In genomic region chr4:76430519-76431388, GRCh38 we compare ENCODE assay signal across 9 cellular contexts. TPM values are rescaled to one million over a fixed set of nuclear protein-coding genes. Genes with fewer than 3 reads are reported as not detected.
A peak's percentile ranks its signal among the peaks of the same experiment; 100 is the strongest.
DNase-seq lines count a peak whose midpoint lies in the region; ATAC-seq and TF ChIP-seq lines count a peak whose summit lies in the region.
"Had no signal": no experiment of that assay in that cellular context is flagged by ENCODE, and none has a peak within 500 bp of the region (broad histone marks: within the 10 kb centered on the region; RNA-seq: fewer than 3 reads in every experiment).

No MANE protein-coding gene starts in this region.

- POLR2A ChIA-PET in CD4-positive, alpha-beta memory T cell (lab: Charles Lee; ENCODE audit: partially characterized antibody) = no interaction called here

- no peak overlapping the region for H3K27ac Mint-ChIP-seq in CD4-positive, alpha-beta memory T cell

- no peak for TF ChIP-seq EP300 in suprapubic skin (IDR thresholded peaks at IDR 0.05)

- no peak for TF ChIP-seq POLR2A in suprapubic skin (IDR thresholded peaks at IDR 0.05)

- DNase-seq in CD4-positive, alpha-beta memory T cell = peak in 4 of 5 donors; percentile 15 to 28 (median 18)
- DNase-seq in HCEC 1CT = peak; percentile 36
- DNase-seq in NCI-H82 (lab: John Stamatoyannopoulos, UW) = peak; percentile 58
- DNase-seq in choroid plexus epithelial cell (ENCODE audit: low read depth) = peak; percentile 73
- peak; percentile 54 for DNase-seq in midbrain (lab: John Stamatoyannopoulos, UW)
- DNase-seq in NCI-H226 = no peak
- no peak for DNase-seq in suprapubic skin (ENCODE audit: low spot score in 2 of 2)

- peaks cover 7 to 8% of the 10 kb centered on the region in 2 donors for H3K27me3 Mint-ChIP-seq in CD4-positive, alpha-beta memory T cell

- H3K27ac ChIP-seq in CD4-positive, alpha-beta memory T cell (ENCODE audit: low read depth, low read length) = no peak overlapping the region
- H3K27ac ChIP-seq in suprapubic skin = no peak overlapping the region

- H3K36me3 ChIP-seq in CD4-positive, alpha-beta memory T cell (ENCODE audit: insufficient read depth, low read length) = no peaks in the 10 kb centered on the region
- no peaks in the 10 kb centered on the region for H3K36me3 ChIP-seq in suprapubic skin

- H3K4me3 ChIP-seq in CD4-positive, alpha-beta memory T cell (ENCODE audit: low read length in 2 of 2) = no peak overlapping the region
- no peak overlapping the region for H3K4me3 ChIP-seq in choroid plexus epithelial cell (ENCODE audit: low read depth, low read length)
- H3K4me3 ChIP-seq in suprapubic skin = no peak overlapping the region

- H3K4me1 ChIP-seq in CD4-positive, alpha-beta memory T cell (ENCODE audit: insufficient read depth, low read length) = no peaks in the 10 kb centered on the region
- peaks cover 14% of the 10 kb centered on the region for H3K4me1 ChIP-seq in suprapubic skin

- H3K4me3 Mint-ChIP-seq in CD4-positive, alpha-beta memory T cell = no peak overlapping the region

- CTCF ChIA-PET in CD4-positive, alpha-beta memory T cell (lab: Charles Lee; ENCODE audit: partially characterized antibody) = interaction anchor here (0.7 to 4.5 kb wide), 14 partner anchors 8 to 1318 kb away, joined by 3 to 41 read pairs (median 3); partner anchors contain the start of gene CCDC158

- no peaks in the 10 kb centered on the region for H3K36me3 Mint-ChIP-seq in CD4-positive, alpha-beta memory T cell

- intact Hi-C loops in CD4-positive, alpha-beta memory T cell (cut with micrococcal nuclease) = loop anchor here (2.0 to 5.0 kb wide), 3 partner anchors 616 to 927 kb away; no protein-coding TSS in a partner anchor

- no peaks in the 10 kb centered on the region for H3K27me3 ChIP-seq in CD4-positive, alpha-beta memory T cell (ENCODE audit: insufficient read depth, low read length)
- no peaks in the 10 kb centered on the region for H3K27me3 ChIP-seq in suprapubic skin

- H3K4me1 Mint-ChIP-seq in CD4-positive, alpha-beta memory T cell = peaks cover 0 to 2% (median under 1%) of the 10 kb centered on the region in 4 donors

- peak; percentile 65 for TF ChIP-seq CTCF in choroid plexus epithelial cell (conservative IDR thresholded peaks at IDR 0.05; ENCODE audit: low read depth, low read length)
- peak in 1 of 2 donors; percentile 41 for TF ChIP-seq CTCF in suprapubic skin (IDR thresholded peaks at IDR 0.05)

- H3K9me3 Mint-ChIP-seq in CD4-positive, alpha-beta memory T cell = no peaks in the 10 kb centered on the region

- H3K9me3 ChIP-seq in CD4-positive, alpha-beta memory T cell (ENCODE audit: control insufficient read depth in 1 of 2, low read length in 2 of 2) = no peaks in the 10 kb centered on the region
- no peaks in the 10 kb centered on the region for H3K9me3 ChIP-seq in suprapubic skin

- no peak for ATAC-seq in HG03280 (IDR thresholded peaks at IDR 0.05; ENCODE audit: unreplicated experiment)

- WGBS in suprapubic skin = 38% methylated on average over 15 of the region's 15 CpGs

RNA-seq across cellular contexts. Expression of gene SHROOM3, which starts 4.3 kb away (rescaled TPM):
- total RNA-seq in CD4-positive, alpha-beta memory T cell = not detected
- not detected for polyA plus RNA-seq in CD4-positive, alpha-beta memory T cell
- total RNA-seq in suprapubic skin = 10 to 100 TPM; 25.7 to 41.4 (median 29.8) TPM

RNA-seq across cellular contexts. Expression of gene CCDC158, which starts 9.8 kb away (rescaled TPM):
- total RNA-seq in CD4-positive, alpha-beta memory T cell = not detected
- not detected for polyA plus RNA-seq in CD4-positive, alpha-beta memory T cell
- total RNA-seq in suprapubic skin = under 1 TPM in 1 of 4 donors, not detected in 3; 0.72 TPM
- total RNA-seq: pulmonary artery endothelial cell had no signal

Comparison
In these comparisons a context has a peak if more than half of its experiments do, and no peak if none do; other contexts are left out.
1. DNase-seq: peak in CD4-positive, alpha-beta memory T cell (4 of 5), HCEC 1CT (single experiment), NCI-H82 (single experiment), choroid plexus epithelial cell (single experiment) and midbrain (single experiment); none in NCI-H226 (single experiment) and suprapubic skin (0 of 2).
2. RNA of gene SHROOM3, which starts 4.3 kb away (total RNA-seq): 25.7 to 41.4 TPM in suprapubic skin; not detected in CD4-positive, alpha-beta memory T cell; every median in the first group is over 10 times any median in the second.